Comparison of ENCODE assay signal across 12 cellular contexts in the genomic region with DNA sequence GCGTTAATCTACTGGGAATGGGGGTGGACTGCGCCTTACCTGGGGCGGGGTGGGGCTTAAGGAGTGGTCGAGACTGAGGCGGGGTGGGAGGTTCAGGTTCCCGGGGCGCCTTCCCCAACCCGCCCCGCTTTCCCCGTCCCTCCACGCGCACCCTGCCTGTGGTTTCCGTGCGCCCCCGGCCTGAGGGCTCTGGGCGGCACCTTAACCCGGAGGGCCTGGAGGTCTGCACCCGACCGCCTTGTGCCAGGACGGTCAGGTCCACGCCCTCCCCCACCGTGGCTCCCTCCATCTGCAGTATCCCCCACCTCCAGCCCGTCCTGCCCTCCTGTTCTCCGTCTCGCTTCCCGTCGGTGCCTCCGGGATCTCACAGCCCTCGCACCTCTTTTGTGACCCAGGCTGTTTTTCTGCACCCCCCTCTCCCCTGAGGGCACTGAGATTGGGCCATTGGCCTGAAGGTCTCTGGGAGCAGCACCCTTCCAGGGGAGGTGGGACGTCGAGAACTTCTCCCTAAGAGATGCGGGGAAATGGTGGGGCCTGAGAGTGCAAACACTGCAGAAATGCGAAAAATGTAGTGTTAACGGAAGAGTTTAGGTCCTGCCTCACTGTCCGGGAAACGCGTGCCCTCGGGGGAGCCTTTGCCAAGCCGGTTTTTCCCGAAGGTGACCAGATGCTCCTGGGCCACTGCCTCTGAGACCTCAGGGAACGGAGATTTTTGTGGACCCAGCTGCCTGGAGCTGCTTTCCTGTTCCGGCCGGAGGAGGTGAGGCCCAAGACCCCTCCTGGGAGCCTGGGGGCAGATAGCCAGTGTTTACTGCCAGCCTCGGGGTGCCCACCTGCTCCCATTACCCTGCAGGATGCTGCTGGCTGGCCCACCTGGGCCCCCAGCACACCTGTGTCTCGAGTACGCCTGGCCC. TPM values are rescaled to one million over a fixed set of nuclear protein-coding genes. Genes with fewer than 3 reads are reported as not detected.
DNase-seq lines count a peak whose midpoint lies in the region; ATAC-seq and TF ChIP-seq lines count a peak whose summit lies in the region.
"Had no signal": no experiment of that assay in that cellular context is flagged by ENCODE, and none has a peak within 500 bp of the region (broad histone marks: within the 10 kb centered on the region; RNA-seq: fewer than 3 reads in every experiment).

No MANE protein-coding gene starts in this region.

- H3K9me3 ChIP-seq in HUES48 (ENCODE audit: control insufficient read depth, insufficient read depth, low read length) (no peaks in the 10 kb centered on the region), neutrophil (no peaks in the 10 kb centered on the region)

- ATAC-seq in GM21786 (IDR thresholded peaks at IDR 0.05; ENCODE audit: unreplicated experiment) (no peak), HG02852 (IDR thresholded peaks at IDR 0.05; ENCODE audit: unreplicated experiment) (no peak), HG03039 (IDR thresholded peaks at IDR 0.05; ENCODE audit: unreplicated experiment) (no peak)

- H3K36me3 ChIP-seq in HUES48 (ENCODE audit: control insufficient read depth, insufficient read depth, low read length) (no peaks in the 10 kb centered on the region), neutrophil (no peaks in the 10 kb centered on the region)
- H3K36me3 ChIP-seq: BLaER1, SJSA1 had no signal

- H3K9ac ChIP-seq in HUES48 (ENCODE audit: low read depth, low read length) = no peak overlapping the region
- H3K9ac ChIP-seq: BLaER1 had no signal

- intact Hi-C loops in CD14-positive monocyte (cut with micrococcal nuclease) = no loop called here

- 0 out of 2 replicates have a peak, but pooled peaks cover 2% of the 10 kb centered on the region for H3K4me1 ChIP-seq in HUES48 (ENCODE audit: control insufficient read depth, insufficient read depth, low read length)
- H3K4me1 ChIP-seq in neutrophil (ENCODE audit: control insufficient read depth in 1 of 2, insufficient read depth in 1 of 2, low read depth in 1 of 2, low read length in 1 of 2) = peaks cover 16 to 31% of the 10 kb centered on the region in 2 experiments

- H3K27me3 ChIP-seq in HUES48 (ENCODE audit: control insufficient read depth, insufficient read depth, low read length) (peaks cover 82% of the 10 kb centered on the region), neutrophil (peaks cover 50% of the 10 kb centered on the region)

- H3K27ac Mint-ChIP-seq in CD14-positive monocyte (peak overlapping the region in 2 of 7 donors; percentile 27 to 63), endothelial cell (ENCODE audit: unreplicated experiment) (no peak overlapping the region)

- H3K4me1 Mint-ChIP-seq in CD14-positive monocyte (peaks cover 18% of the 10 kb centered on the region), endothelial cell (ENCODE audit: unreplicated experiment) (no peaks in the 10 kb centered on the region)

- DNase-seq in CD14-positive monocyte (ENCODE audit: low spot score) (no peak), endothelial cell (ENCODE audit: low spot score) (peak; percentile 3), NCI-H345 (lab: John Stamatoyannopoulos, UW) (no peak)
- DNase-seq: cerebellar nuclear complex, NCI-H1092 had no signal

- H3K4me3 ChIP-seq in HUES48 (ENCODE audit: low read depth, low read length) (peak overlapping the region; percentile 54; the same call in 1 of the 2 replicates), neutrophil (ENCODE audit: low read depth in 1 of 2, low read length in 1 of 2) (peak overlapping the region; percentile 75 to 80)
- H3K4me3 ChIP-seq: BLaER1, SJSA1 had no signal

- H3K27ac ChIP-seq in HUES48 (ENCODE audit: low read depth, low read length) (no peak overlapping the region), neutrophil (no peak overlapping the region)
- H3K27ac ChIP-seq: BLaER1, SJSA1 had no signal

- H3K27me3 Mint-ChIP-seq in CD14-positive monocyte (ENCODE audit: low read depth in 3 of 3) (peaks cover 16 to 38% (median 17%) of the 10 kb centered on the region in 3 donors), endothelial cell (ENCODE audit: unreplicated experiment) (peaks cover 12% of the 10 kb centered on the region)

- H3K4me3 Mint-ChIP-seq in CD14-positive monocyte = peak overlapping the region; percentile 20 to 78
- no peak overlapping the region for H3K4me3 Mint-ChIP-seq in endothelial cell (ENCODE audit: unreplicated experiment)

- TF ChIP-seq CTCF in CD14-positive monocyte (IDR thresholded peaks at IDR 0.05) (no peak), endothelial cell (IDR thresholded peaks at IDR 0.05; ENCODE audit: unreplicated experiment) (no peak), neutrophil (IDR thresholded peaks at IDR 0.05) (no peak)

- H3K9me3 Mint-ChIP-seq in CD14-positive monocyte (peaks cover 2 to 12% (median 6%) of the 10 kb centered on the region in 7 donors), endothelial cell (ENCODE audit: unreplicated experiment) (no peaks in the 10 kb centered on the region)

- H3K36me3 Mint-ChIP-seq in CD14-positive monocyte = peaks cover 3 to 4% of the 10 kb centered on the region in 2 donors
- H3K36me3 Mint-ChIP-seq in endothelial cell (ENCODE audit: low read depth, unreplicated experiment) = peaks cover 3% of the 10 kb centered on the region

RNA-seq across cellular contexts. Expression of a gene that starts 1.2 kb away (rescaled TPM):
- polyA plus RNA-seq in CD14-positive monocyte = 10 to 100 TPM in 1 of 2 donors, 1 to 10 TPM in 1; 8.3 to 11.4 TPM
- total RNA-seq in endothelial cell (ENCODE audit: unreplicated experiment) = not detected
- total RNA-seq: SJSA1 had no signal

RNA-seq across cellular contexts. Expression of a gene that starts 30.1 kb away (rescaled TPM):
- polyA plus RNA-seq in CD14-positive monocyte = 10 to 100 TPM; 10.8 to 13.1 TPM
- 0.13 TPM for total RNA-seq in endothelial cell (ENCODE audit: unreplicated experiment)

RNA-seq across cellular contexts. Expression of a gene that starts 30.2 kb away (rescaled TPM):
- polyA plus RNA-seq in CD14-positive monocyte = 10 to 100 TPM; 34.8 to 82.5 TPM
- total RNA-seq in endothelial cell (ENCODE audit: unreplicated experiment) = 0.23 TPM
